ENCODE assay signal across 8 cellular contexts in genomic region chr12:6724409-6724797, GRCh38.
DNase-seq lines count a peak whose midpoint lies in the region; ATAC-seq and TF ChIP-seq lines count a peak whose summit lies in the region.

No MANE protein-coding gene starts in this region.

- TF ChIP-seq CTCF in WI38 (IDR thresholded peaks at IDR 0.05; ENCODE audit: low read depth, low read length), result no peak
- no peak for TF ChIP-seq CTCF in fibroblast of mammary gland (conservative IDR thresholded peaks at IDR 0.05; ENCODE audit: control insufficient read depth, insufficient read depth, low read depth, low read length)
- TF ChIP-seq CTCF in neutrophil (IDR thresholded peaks at IDR 0.05), result no peak

- no peaks in the 10 kb centered on the region for H3K9me3 ChIP-seq in neutrophil

- H3K4me3 ChIP-seq in WI38 (ENCODE audit: low read depth, low read length) (peak overlapping the region; percentile 71), fibroblast of mammary gland (ENCODE audit: control insufficient read depth, low read depth, low read length) (peak overlapping the region; percentile 78), neutrophil (ENCODE audit: low read depth in 1 of 2, low read length in 1 of 2) (peak overlapping the region; percentile 67 to 81)

- no peaks in the 10 kb centered on the region for H3K27me3 ChIP-seq in neutrophil

- peaks cover 18 to 21% of the 10 kb centered on the region in 2 experiments for H3K4me1 ChIP-seq in neutrophil (ENCODE audit: control insufficient read depth in 1 of 2, insufficient read depth in 1 of 2, low read depth in 1 of 2, low read length in 1 of 2)

- H3K36me3 ChIP-seq in neutrophil, result peaks cover 21% of the 10 kb centered on the region

- DNase-seq in COLO668 (lab: John Stamatoyannopoulos, UW; ENCODE audit: unreplicated experiment) (peak; percentile 18), KBM-7 (peak; percentile 54), fibroblast of mammary gland (ENCODE audit: low read depth) (peak; percentile 26)
- DNase-seq in effector CD8-positive, alpha-beta T cell (lab: John Stamatoyannopoulos, UW), result no peak

- in situ Hi-C loops in KBM-7 (cut with MboI; ENCODE audit: low pct_unique_long_range_greater_than_20kb, low sequenced_read_pairs), result no loop called here

- ATAC-seq in GM21360 (IDR thresholded peaks at IDR 0.05; ENCODE audit: unreplicated experiment) (peak; percentile 29), HG02840 (IDR thresholded peaks at IDR 0.05; ENCODE audit: low FRiP score, unreplicated experiment) (no peak)

- peak overlapping the region; percentile 98 for H3K27ac ChIP-seq in neutrophil
